In the genomic region with DNA sequence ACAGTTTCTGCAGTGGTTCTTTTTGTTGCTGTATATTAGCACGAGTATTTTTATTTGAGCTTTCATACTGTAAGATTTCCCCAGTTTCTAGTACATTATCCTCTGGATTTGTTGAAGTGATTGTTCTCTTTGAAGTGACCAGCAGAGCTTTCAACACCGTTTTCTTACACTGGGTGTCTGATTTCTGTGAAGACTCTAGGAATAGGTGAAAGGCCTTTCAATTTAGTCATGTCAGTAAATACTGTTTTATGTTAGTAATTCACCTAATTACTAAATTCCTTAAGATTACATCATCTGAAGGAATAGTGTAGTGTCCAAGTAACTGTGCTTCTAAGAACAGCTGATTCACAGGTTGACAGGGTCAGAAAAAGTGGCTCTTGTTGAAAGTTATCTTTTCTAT, we compare ENCODE assay signal across 8 cellular contexts. TPM values are rescaled to one million over a fixed set of nuclear protein-coding genes. Genes with fewer than 3 reads are reported as not detected.
DNase-seq lines count a peak whose midpoint lies in the region; ATAC-seq and TF ChIP-seq lines count a peak whose summit lies in the region.

No MANE protein-coding gene starts in this region.

- H3K4me1 ChIP-seq in HUES48 (ENCODE audit: control insufficient read depth, insufficient read depth, low read length) = peaks cover 36% of the 10 kb centered on the region
- peaks cover 12% of the 10 kb centered on the region for H3K4me1 ChIP-seq in mesenchymal stem cell (ENCODE audit: control insufficient read depth, insufficient read depth, low read depth, low read length)

- H2BK5ac ChIP-seq in mesenchymal stem cell (ENCODE audit: low read depth, low read length, poor library complexity, severe bottlenecking) = no peak overlapping the region

- H3K36me3 Mint-ChIP-seq in MCF 10A (ENCODE audit: insufficient read depth, unreplicated experiment) = peaks cover 6% of the 10 kb centered on the region

- H3K27ac ChIP-seq in HUES48 (ENCODE audit: low read depth, low read length) = peak overlapping the region; percentile 7
- H3K27ac ChIP-seq in mesenchymal stem cell (ENCODE audit: low read length, poor library complexity, severe bottlenecking) = peak overlapping the region; percentile 21

- H2AFZ ChIP-seq in mesenchymal stem cell (ENCODE audit: low read depth, low read length) = no peak overlapping the region

- H3K9ac ChIP-seq in HUES48 (ENCODE audit: low read depth, low read length) = peak overlapping the region; percentile 80
- peak overlapping the region; percentile 95 for H3K9ac ChIP-seq in mesenchymal stem cell (ENCODE audit: low read length)

- no peak overlapping the region for H3K4me2 ChIP-seq in mesenchymal stem cell (ENCODE audit: low read length, poor library complexity, severe bottlenecking)

- H3K4me1 Mint-ChIP-seq in MCF 10A (ENCODE audit: insufficient read depth, unreplicated experiment) = peaks cover 19% of the 10 kb centered on the region

- H4K91ac ChIP-seq in mesenchymal stem cell (ENCODE audit: low read length) = no peak overlapping the region

- H3K4me3 Mint-ChIP-seq in MCF 10A (ENCODE audit: unreplicated experiment) = peak overlapping the region; percentile 93

- H3K27me3 ChIP-seq in HUES48 (ENCODE audit: control insufficient read depth, insufficient read depth, low read length) (no peaks in the 10 kb centered on the region), mesenchymal stem cell (ENCODE audit: control insufficient read depth in 1 of 2, insufficient read depth in 1 of 2, low read length in 2 of 2) (no peaks in the 10 kb centered on the region)

- no peak overlapping the region for H2AK5ac ChIP-seq in mesenchymal stem cell (ENCODE audit: low read length, severe bottlenecking)

- no peaks in the 10 kb centered on the region for H3K27me3 Mint-ChIP-seq in MCF 10A (ENCODE audit: insufficient read depth, unreplicated experiment)

- H3K27ac Mint-ChIP-seq in MCF 10A (ENCODE audit: low read depth, unreplicated experiment) = peak overlapping the region; percentile 99

- DNase-seq in AG09319 (ENCODE audit: extremely low read depth, low read depth) (peak; percentile 7), MCF 10A (ENCODE audit: unreplicated experiment) (peak; percentile 51), mesenchymal stem cell (peak; percentile 37), NCI-H2029 (lab: John Stamatoyannopoulos, UW) (no peak)
- no peak for DNase-seq in stimulated activated CD4-positive, alpha-beta T cell treated with anti-CD3 and anti-CD28 coated beads, Interleukin-4, amount 100 ng/mL, for 4 hours

- no peaks in the 10 kb centered on the region for H3K9me3 ChIP-seq in HUES48 (ENCODE audit: control insufficient read depth, insufficient read depth, low read length)
- no peaks in the 10 kb centered on the region for H3K9me3 ChIP-seq in mesenchymal stem cell (ENCODE audit: control insufficient read depth, low read length)

- no peak overlapping the region for H2BK120ac ChIP-seq in mesenchymal stem cell (ENCODE audit: low read depth, low read length)

- no TSS peak for BruUV-seq in MCF 10A (replicated peaks; lab: Mats Ljungman, UMichigan)

- TF ChIP-seq CTCF in AG09319 (IDR thresholded peaks at IDR 0.05; ENCODE audit: low read depth, low read length) = no peak
- no peak for TF ChIP-seq CTCF in MCF 10A (IDR thresholded peaks at IDR 0.05; ENCODE audit: unreplicated experiment)

- peak overlapping the region; percentile 100 for H3K4me3 ChIP-seq in HUES48 (ENCODE audit: low read depth, low read length)
- peak overlapping the region in 1 of 2 experiments; percentile 100 for H3K4me3 ChIP-seq in mesenchymal stem cell (ENCODE audit: insufficient read depth in 1 of 2, low read depth in 1 of 2, low read length in 2 of 2)

- H3K23ac ChIP-seq in mesenchymal stem cell (ENCODE audit: low read length in 2 of 2) = no peak overlapping the region

- CTCF ChIA-PET in MCF 10A (lab: Yijun Ruan, JAX) = interaction anchor here (0.6 kb wide), 1 partner anchor 72 kb away, joined by 3 read pairs; no protein-coding TSS in a partner anchor

- intact Hi-C loops in MCF 10A (cut with micrococcal nuclease) = no loop called here

- POLR2A ChIA-PET in MCF 10A (lab: Yijun Ruan, JAX) = interaction anchor here (0.6 to 7.1 kb wide), 18 partner anchors 9 to 1005 kb away, joined by 3 to 48 read pairs (median 4); partner anchors contain the start of genes CAMKMT, LRPPRC and PREPL

- H4K8ac ChIP-seq in mesenchymal stem cell (ENCODE audit: low read length) = no peak overlapping the region

- H3K79me1 ChIP-seq in mesenchymal stem cell (replicated peaks; ENCODE audit: low read length, poor library complexity, severe bottlenecking) = peaks cover 2% of the 10 kb centered on the region

- no peak overlapping the region for H3K18ac ChIP-seq in mesenchymal stem cell (ENCODE audit: low read depth in 1 of 2, low read length in 2 of 2)

- ATAC-seq in HG02763 (IDR thresholded peaks at IDR 0.05; ENCODE audit: unreplicated experiment) (no peak), HG02852 (IDR thresholded peaks at IDR 0.05; ENCODE audit: unreplicated experiment) (no peak)

- H3K14ac ChIP-seq in mesenchymal stem cell (ENCODE audit: low read length in 2 of 2) = no peak overlapping the region

- H3K36me3 ChIP-seq in HUES48 (ENCODE audit: control insufficient read depth, insufficient read depth, low read length) (peaks cover 11% of the 10 kb centered on the region), mesenchymal stem cell (ENCODE audit: control insufficient read depth in 1 of 2, insufficient read depth in 2 of 2, low read depth in 1 of 2, low read length in 2 of 2) (peaks cover 0 to 2% of the 10 kb centered on the region in 2 experiments)

- no peak overlapping the region for H2BK15ac ChIP-seq in mesenchymal stem cell (ENCODE audit: low read depth, poor library complexity, severe bottlenecking)

- WGBS in mesenchymal stem cell = no CpG with 5 or more reads among the region's 2 CpGs

- H2BK12ac ChIP-seq in mesenchymal stem cell (ENCODE audit: low read length in 2 of 2) = no peak overlapping the region

- H3K4ac ChIP-seq in mesenchymal stem cell (ENCODE audit: low read depth in 1 of 2, low read length in 2 of 2) = no peak overlapping the region

- no peaks in the 10 kb centered on the region for H3K9me3 Mint-ChIP-seq in MCF 10A (ENCODE audit: unreplicated experiment)

RNA-seq across cellular contexts. Expression of gene PPM1B, which starts 2.3 kb away (rescaled TPM):
- 47.5 and 49.1 TPM in 2 replicates for total RNA-seq in MCF 10A (2022)
- 29.1 TPM for polyA plus RNA-seq in mesenchymal stem cell (2013, experiment 1 of 2)
- 30.1 TPM for polyA plus RNA-seq in mesenchymal stem cell (2013, experiment 2 of 2)

Comparison
In these comparisons a context has a peak if more than half of its experiments do, and no peak if none do; other contexts are left out.
1. DNase-seq: peak in AG09319 (single experiment), MCF 10A (single experiment) and mesenchymal stem cell (single experiment); none in NCI-H2029 (single experiment) and stimulated activated CD4-positive, alpha-beta T cell treated with anti-CD3 and anti-CD28 coated beads, Interleukin-4, amount 100 ng/mL, for 4 hours (0 of 2).